25 cellular contexts compared by ENCODE assay signal in genomic region chr14:66085224-66085623, GRCh38.
DNase-seq lines count a peak whose midpoint lies in the region; ATAC-seq, FAIRE-seq and TF ChIP-seq lines count a peak whose summit lies in the region.
"Had no signal": no experiment of that assay in that cellular context is flagged by ENCODE, and none has a peak within 500 bp of the region (broad histone marks: within the 10 kb centered on the region; RNA-seq: fewer than 3 reads in every experiment).

No MANE protein-coding gene starts in this region.

- no peaks in the 10 kb centered on the region for H3K36me3 ChIP-seq in IMR-90 (ENCODE audit: control insufficient read depth, insufficient read depth, low read length)
- H3K36me3 ChIP-seq: SJSA1 had no signal

- H2BK5ac ChIP-seq in IMR-90 (ENCODE audit: low read depth, low read length, poor library complexity, severe bottlenecking) = no peak overlapping the region

- H2BK20ac ChIP-seq in IMR-90 (ENCODE audit: low read depth, low read length) = no peak overlapping the region

- DNase-seq in A549 (ENCODE audit: low read depth in 1 of 2, low spot score in 1 of 2) (no peak), IMR-90 (no peak), MV-4-11 (lab: John Stamatoyannopoulos, UW) (peak; percentile 60), SKM-1 (lab: John Stamatoyannopoulos, UW; ENCODE audit: unreplicated experiment) (peak; percentile 1), mucosa of gallbladder (ENCODE audit: low spot score) (no peak), Kasumi-1 (lab: John Stamatoyannopoulos, UW) (no peak)
- DNase-seq: C1 segment of cervical spinal cord; CD4-positive, alpha-beta memory T cell; DMS 273 treated with DMSO at 0.1 percent for 48 hours; DMS79 treated with DMSO at 0.1 percent for 48 hours; GF-D8; KG1; MM.1S; NCI-H1105 treated with DMSO at 0.1 percent for 48 hours; NCI-H2029; NCI-H446 treated with DMSO at 0.1 percent for 48 hours; NCI-H526; NCI-H82; NK-92 treated with Interleukin-12 subunit alpha and Interleukin-12 subunit beta, amount 100 ng/mL, for 24 hours had no signal

- TF ChIP-seq CTCF in A549 (IDR thresholded peaks at IDR 0.05) (no peak), IMR-90 (conservative IDR thresholded peaks at IDR 0.05; ENCODE audit: low read depth, low read length) (no peak)

- no peaks in the 10 kb centered on the region for H3K4me1 ChIP-seq in A549
- H3K4me1 ChIP-seq in IMR-90 (ENCODE audit: control insufficient read depth, insufficient read depth, low read length) = no peaks in the 10 kb centered on the region
- H3K4me1 ChIP-seq: SJSA1 had no signal

- H2AFZ ChIP-seq in IMR-90 (replicated peaks; ENCODE audit: low read length, poor library complexity) = no peak overlapping the region

- H3K27me3 ChIP-seq in IMR-90 (ENCODE audit: control insufficient read depth, insufficient read depth, low read length) = no peaks in the 10 kb centered on the region
- H3K27me3 ChIP-seq: SJSA1 had no signal

- no peaks in the 10 kb centered on the region for H4K20me1 ChIP-seq in IMR-90 (ENCODE audit: insufficient read depth, low read length)

- H2AK5ac ChIP-seq in IMR-90 (ENCODE audit: low read depth, low read length) = no peak overlapping the region

- no peak for ATAC-seq in A549
- no peak for ATAC-seq in IMR-90 (ENCODE audit: low read depth)
- ATAC-seq in HG02798 (IDR thresholded peaks at IDR 0.05; ENCODE audit: poor library complexity, unreplicated experiment) = no peak
- ATAC-seq: HCT116 had no signal

- H3K4me3 ChIP-seq in A549 = no peak overlapping the region
- no peak overlapping the region for H3K4me3 ChIP-seq in IMR-90 (ENCODE audit: insufficient read depth, low read depth, low read length)
- H3K4me3 ChIP-seq: SJSA1 had no signal

- H3K9ac ChIP-seq in IMR-90 (ENCODE audit: low read depth, low read length) = no peak overlapping the region

- no peak for TF ChIP-seq EP300 in A549 (IDR thresholded peaks at IDR 0.05)

- H2BK120ac ChIP-seq in IMR-90 (ENCODE audit: low read depth, low read length) = no peak overlapping the region

- BruUV-seq in IMR-90 (replicated peaks; lab: Mats Ljungman, UMichigan) = no TSS peak

- no peak for FAIRE-seq in A549 (lab: Jason Lieb, UNC)
- FAIRE-seq: GM12891, GM19239 had no signal

- TF ChIP-seq POLR2A in A549 (IDR thresholded peaks at IDR 0.05; ENCODE audit: low read length) (no peak), IMR-90 (IDR thresholded peaks at IDR 0.05; ENCODE audit: low read depth, low read length) (no peak)

- no peak overlapping the region for H4K5ac ChIP-seq in IMR-90 (ENCODE audit: low read depth, low read length)

- no peaks in the 10 kb centered on the region for H3K79me1 ChIP-seq in IMR-90 (ENCODE audit: low read depth in 1 of 2, low read length in 2 of 2)

- in situ Hi-C loops in IMR-90 (cut with MboI; ENCODE audit: low sequenced_read_pairs) = no loop called here

- no peak overlapping the region for H3K27ac ChIP-seq in A549
- no peak overlapping the region for H3K27ac ChIP-seq in IMR-90 (ENCODE audit: insufficient read depth, low read length)
- H3K27ac ChIP-seq: HL-60, SJSA1 had no signal

- no peak for TF ChIP-seq RAD21 in A549 (conservative IDR thresholded peaks at IDR 0.05 in 1 of 2, IDR thresholded peaks at IDR 0.05 in 1 of 2)
- TF ChIP-seq RAD21 in IMR-90 (IDR thresholded peaks at IDR 0.05; ENCODE audit: low read length) = no peak

- CTCF ChIA-PET in A549 (lab: Yijun Ruan, JAX) (no interaction called here), IMR-90 (lab: Yijun Ruan, JAX) (no interaction called here)

- no peak overlapping the region for H2AK9ac ChIP-seq in IMR-90 (replicated peaks; ENCODE audit: low read depth, low read length, poor library complexity)

- POLR2A ChIA-PET in A549 (lab: Yijun Ruan, JAX) (no interaction called here), IMR-90 (lab: Charles Lee; ENCODE audit: unreplicated experiment) (no interaction called here)

- H4K8ac ChIP-seq in IMR-90 (ENCODE audit: low read depth in 2 of 2, low read length in 2 of 2) = no peak overlapping the region

- H3K9me1 ChIP-seq in IMR-90 (ENCODE audit: insufficient read depth, low read length) = no peaks in the 10 kb centered on the region

- no peak overlapping the region for H3K4me2 ChIP-seq in A549
- H3K4me2 ChIP-seq in IMR-90 (ENCODE audit: low read depth, low read length) = no peak overlapping the region

- dilution Hi-C loops in IMR-90 (cut with HindIII; ENCODE audit: low sequenced_read_pairs, unreplicated experiment) = no loop called here

- no peak overlapping the region for H3K56ac ChIP-seq in IMR-90 (ENCODE audit: extremely low read depth, insufficient read depth, low read length)

- no peak overlapping the region for H3K4ac ChIP-seq in IMR-90 (ENCODE audit: low read depth, low read length)

- H3K14ac ChIP-seq in IMR-90 (replicated peaks; ENCODE audit: low read depth, low read length) = no peak overlapping the region

- H3K23ac ChIP-seq in IMR-90 (ENCODE audit: low read depth, low read length) = no peak overlapping the region

- intact Hi-C loops in IMR-90 (cut with micrococcal nuclease) = no loop called here

- 52% methylated on average over 4 of the region's 4 CpGs for WGBS in A549 (ENCODE audit: missing lambda C conversion rate)
- WGBS in IMR-90 (ENCODE audit: extremely low coverage in 2 of 2, insufficient read length in 1 of 2), 2 experiments = no CpG with 5 or more reads among the region's 4 CpGs

- H4K91ac ChIP-seq in IMR-90 (ENCODE audit: insufficient read depth, low read depth, low read length) = no peak overlapping the region

- H3K18ac ChIP-seq in IMR-90 (ENCODE audit: low read depth, low read length) = no peak overlapping the region

- no peaks in the 10 kb centered on the region for H3K9me3 ChIP-seq in A549
- H3K9me3 ChIP-seq in IMR-90 (ENCODE audit: control insufficient read depth, insufficient read depth, low read length) = peaks cover 2% of the 10 kb centered on the region; the same call in 1 of the 2 replicates
- H3K9me3 ChIP-seq: SJSA1 had no signal

- no peak overlapping the region for H2BK15ac ChIP-seq in IMR-90 (ENCODE audit: low read depth, low read length)

TF ChIP-seq in A549, 52 proteins besides CTCF, POLR2A, EP300 and RAD21:
- peak; percentile 12 to 33; a peak in 1 of 4 replicates for TF ChIP-seq CEBPB (IDR thresholded peaks at IDR 0.05)
- no peak for TF ChIP-seq RNF2 (IDR thresholded peaks at IDR 0.05; ENCODE audit: borderline replicate concordance, low read depth)
TF ChIP-seq in A549: peak in this region for 1.

TF ChIP-seq in IMR-90, 13 proteins besides CTCF, POLR2A, EP300 and RAD21:
- peak; percentile 75 for TF ChIP-seq CEBPB (IDR thresholded peaks at IDR 0.05; ENCODE audit: low read depth, low read length)
- TF ChIP-seq MAZ (IDR thresholded peaks at IDR 0.05; ENCODE audit: borderline replicate concordance, low read depth, low read length) = no peak

Comparison
In these comparisons a context has a peak if more than half of its experiments do, and no peak if none do; other contexts are left out.
1. DNase-seq: peak in MV-4-11 (single experiment) and SKM-1 (single experiment); none in A549 (0 of 2), IMR-90 (single experiment), mucosa of gallbladder (single experiment) and Kasumi-1 (0 of 2).